Comparison of ENCODE assay signal across 12 cellular contexts in genomic region chr13:99382428-99383133, GRCh38.
A peak's percentile ranks its signal among the peaks of the same experiment; 100 is the strongest.
DNase-seq lines count a peak whose midpoint lies in the region; ATAC-seq and FAIRE-seq lines count a peak whose summit lies in the region.
"Had no signal": no experiment of that assay in that cellular context is flagged by ENCODE, and none has a peak within 500 bp of the region (broad histone marks: within the 10 kb centered on the region; RNA-seq: fewer than 3 reads in every experiment).

No MANE protein-coding gene starts in this region.

- H3K9me3 Mint-ChIP-seq in activated CD4-positive, alpha-beta T cell treated with anti-CD3 and anti-CD28 coated beads, Interleukin-2, amount 10 ng/mL, durations not matched to agents 7 days and 5 days, result no peaks in the 10 kb centered on the region
- H3K9me3 Mint-ChIP-seq: HFFc6 had no signal

- ATAC-seq in GM21447 (IDR thresholded peaks at IDR 0.05; ENCODE audit: unreplicated experiment) (no peak), HG02870 (IDR thresholded peaks at IDR 0.05; ENCODE audit: unreplicated experiment) (no peak)

- H3K9me3 ChIP-seq in neuronal stem cell (replicated peaks in 1 of 2; ENCODE audit: control insufficient read depth in 2 of 2, insufficient read depth in 1 of 2, low read depth in 1 of 2, low read length in 2 of 2), result no peaks in the 10 kb centered on the region
- H3K9me3 ChIP-seq: SJCRH30 had no signal

- H3K27ac Mint-ChIP-seq in activated CD4-positive, alpha-beta T cell treated with anti-CD3 and anti-CD28 coated beads, Interleukin-2, amount 10 ng/mL, durations not matched to agents 7 days and 5 days, result peak overlapping the region; percentile 91
- H3K27ac Mint-ChIP-seq: HFFc6 had no signal

- H3K27ac ChIP-seq in neuronal stem cell (replicated peaks; ENCODE audit: low read length), result no peak overlapping the region
- H3K27ac ChIP-seq: SJCRH30 had no signal

- CTCF ChIA-PET in activated CD4-positive, alpha-beta T cell treated with anti-CD3 and anti-CD28 coated beads, Interleukin-2, amount 10 ng/mL, durations not matched to agents 7 days and 5 days (lab: Charles Lee), result interaction anchor here (0.6 to 9.4 kb wide), 10 partner anchors 8 to 205 kb away, joined by 3 to 93 read pairs (median 4); no protein-coding TSS in a partner anchor

- no peak for DNase-seq in GM19239 (ENCODE audit: insufficient read length, low spot score)
- peak; percentile 65 for DNase-seq in activated CD4-positive, alpha-beta T cell treated with anti-CD3 and anti-CD28 coated beads, Interleukin-2, amount 10 ng/mL, durations not matched to agents 7 days and 5 days
- peak; percentile 62 for DNase-seq in central memory CD4-positive, alpha-beta T cell
- no peak for DNase-seq in neuronal stem cell (ENCODE audit: low spot score)
- DNase-seq in NCI-H69 (lab: John Stamatoyannopoulos, UW), result no peak
- DNase-seq in RPMI8226, result no peak
- DNase-seq: DMS53, HFFc6, NCI-H2029, SJCRH30 had no signal

- FAIRE-seq in GM19239 (lab: Jason Lieb, UNC), result peak; percentile 40

- peaks cover 60% of the 10 kb centered on the region for H3K36me3 Mint-ChIP-seq in activated CD4-positive, alpha-beta T cell treated with anti-CD3 and anti-CD28 coated beads, Interleukin-2, amount 10 ng/mL, durations not matched to agents 7 days and 5 days (ENCODE audit: low read depth)

- H3K4ac ChIP-seq in neuronal stem cell (ENCODE audit: low read length), result no peak overlapping the region

- H4K8ac ChIP-seq in neuronal stem cell (ENCODE audit: low read depth, low read length), result no peak overlapping the region

- H4K91ac ChIP-seq in neuronal stem cell (ENCODE audit: low read depth, low read length, poor library complexity), result no peak overlapping the region

- H2AFZ ChIP-seq in neuronal stem cell (ENCODE audit: low read length), result no peak overlapping the region

- no peak overlapping the region for H3K4me3 ChIP-seq in neuronal stem cell (ENCODE audit: low read length in 2 of 2)
- H3K4me3 ChIP-seq: SJCRH30 had no signal

- H2BK15ac ChIP-seq in neuronal stem cell (ENCODE audit: low read length), result no peak overlapping the region

- POLR2A ChIA-PET in activated CD4-positive, alpha-beta T cell treated with anti-CD3 and anti-CD28 coated beads, Interleukin-2, amount 10 ng/mL, durations not matched to agents 7 days and 5 days (lab: Charles Lee), result interaction anchor here (0.6 kb wide), 1 partner anchor 80 kb away, joined by 3 read pairs; no protein-coding TSS in a partner anchor

- no peak overlapping the region for H3K18ac ChIP-seq in neuronal stem cell (ENCODE audit: low read length)

- no peak overlapping the region for H2AK5ac ChIP-seq in neuronal stem cell (ENCODE audit: low read depth, low read length)

- no peaks in the 10 kb centered on the region for H3K79me1 ChIP-seq in neuronal stem cell (ENCODE audit: low read depth, low read length)

- WGBS in neuronal stem cell (ENCODE audit: extremely low coverage in 2 of 2, insufficient read length in 2 of 2, insufficient replicate concordance in 1 of 2), 2 donors, result no CpG with 5 or more reads among the region's 9 CpGs

- H3K4me1 Mint-ChIP-seq in activated CD4-positive, alpha-beta T cell treated with anti-CD3 and anti-CD28 coated beads, Interleukin-2, amount 10 ng/mL, durations not matched to agents 7 days and 5 days, result peaks cover 93% of the 10 kb centered on the region

- H3K4me3 Mint-ChIP-seq in activated CD4-positive, alpha-beta T cell treated with anti-CD3 and anti-CD28 coated beads, Interleukin-2, amount 10 ng/mL, durations not matched to agents 7 days and 5 days, result peak overlapping the region; percentile 43
- H3K4me3 Mint-ChIP-seq: HFFc6 had no signal

- H3K4me1 ChIP-seq in neuronal stem cell (ENCODE audit: control insufficient read depth in 2 of 2, insufficient read depth in 1 of 2, low read depth in 1 of 2, low read length in 2 of 2), result peaks cover 0 to 7% of the 10 kb centered on the region in 2 donors
- H3K4me1 ChIP-seq: SJCRH30 had no signal

- H3K36me3 ChIP-seq in neuronal stem cell (replicated peaks in 1 of 2; ENCODE audit: control insufficient read depth in 2 of 2, insufficient read depth in 2 of 2, low read length in 2 of 2), result peaks cover 4 to 31% of the 10 kb centered on the region in 2 donors
- H3K36me3 ChIP-seq: SJCRH30 had no signal

- no peaks in the 10 kb centered on the region for H3K27me3 ChIP-seq in neuronal stem cell (ENCODE audit: control insufficient read depth in 3 of 3, insufficient read depth in 3 of 3, low read depth in 1 of 3, low read length in 3 of 3)
- H3K27me3 ChIP-seq: SJCRH30 had no signal

- no peak overlapping the region for H2BK120ac ChIP-seq in neuronal stem cell (ENCODE audit: low read depth, low read length)

- H3K9ac ChIP-seq in neuronal stem cell (ENCODE audit: low read depth, low read length, poor library complexity), result no peak overlapping the region

- peak overlapping the region; percentile 23 for H3K23ac ChIP-seq in neuronal stem cell (ENCODE audit: low read depth, low read length, poor library complexity)

- no peak overlapping the region for H2BK12ac ChIP-seq in neuronal stem cell (ENCODE audit: low read length)

- H3K27me3 Mint-ChIP-seq in activated CD4-positive, alpha-beta T cell treated with anti-CD3 and anti-CD28 coated beads, Interleukin-2, amount 10 ng/mL, durations not matched to agents 7 days and 5 days, result no peaks in the 10 kb centered on the region

- H3K4me2 ChIP-seq in neuronal stem cell (ENCODE audit: insufficient read depth, low read length, poor library complexity, severe bottlenecking), result no peak overlapping the region

- no peak overlapping the region for H2BK5ac ChIP-seq in neuronal stem cell (ENCODE audit: low read length)

- H3K14ac ChIP-seq in neuronal stem cell (ENCODE audit: low read length), result no peak overlapping the region

Comparison
In these comparisons a context has a peak if more than half of its experiments do, and no peak if none do; other contexts are left out.
1. DNase-seq: peak in activated CD4-positive, alpha-beta T cell treated with anti-CD3 and anti-CD28 coated beads, Interleukin-2, amount 10 ng/mL, durations not matched to agents 7 days and 5 days (single experiment) and central memory CD4-positive, alpha-beta T cell (single experiment); none in GM19239 (single experiment), neuronal stem cell (single experiment), NCI-H69 (single experiment) and RPMI8226 (single experiment).